25 cellular contexts compared by ENCODE assay signal in the genomic region with DNA sequence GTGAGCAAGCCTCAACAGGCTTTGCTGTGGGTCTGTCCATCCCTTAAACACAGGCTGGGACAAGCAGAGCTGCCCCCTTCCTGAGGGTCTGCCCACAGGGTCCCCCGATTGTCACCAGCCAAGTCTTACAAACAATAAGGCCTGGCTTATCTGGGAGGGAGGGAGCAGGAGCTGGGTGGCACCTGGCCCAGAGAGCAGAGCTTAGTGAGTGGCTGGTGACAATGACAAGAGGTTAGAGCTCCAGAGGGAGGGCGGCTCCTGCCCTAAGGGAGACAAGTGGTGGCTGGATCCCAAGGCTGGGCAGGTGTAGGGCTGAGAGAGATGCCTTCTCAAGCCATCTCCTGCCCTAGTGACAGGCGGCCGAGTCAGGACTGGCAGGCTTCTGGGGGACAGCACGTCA.
DNase-seq lines count a peak whose midpoint lies in the region; ATAC-seq and TF ChIP-seq lines count a peak whose summit lies in the region.
"Had no signal": no experiment of that assay in that cellular context is flagged by ENCODE, and none has a peak within 500 bp of the region (broad histone marks: within the 10 kb centered on the region; RNA-seq: fewer than 3 reads in every experiment).

No MANE protein-coding gene starts in this region.

- intact Hi-C loops in left ventricle myocardium superior (cut with micrococcal nuclease) (no loop called here), CD14-positive monocyte (cut with micrococcal nuclease) (no loop called here)

- H3K36me3 Mint-ChIP-seq in CD14-positive monocyte, result no peaks in the 10 kb centered on the region
- H3K36me3 Mint-ChIP-seq: CD4-positive, CD25-positive, alpha-beta regulatory T cell had no signal

- H3K27ac Mint-ChIP-seq in CD14-positive monocyte, result no peak overlapping the region
- H3K27ac Mint-ChIP-seq: activated CD4-positive, alpha-beta T cell treated with anti-CD3 and anti-CD28 coated beads for 36 hours; activated CD8-positive, alpha-beta T cell treated with anti-CD3 and anti-CD28 coated beads, Interleukin-2, amount 10 ng/mL, durations not matched to agents 7 days and 5 days; activated T-helper 17 cell treated with anti-CD3 and anti-CD28 coated beads, Interleukin-2, amount 50 U/mL, for 72 hours; stimulated activated naive CD8-positive, alpha-beta T cell treated with anti-CD3 and anti-CD28 coated beads, Interleukin-15, amount 100 ng/mL, for 72 hours had no signal

- H3K4me1 Mint-ChIP-seq in CD14-positive monocyte, result peaks cover 27% of the 10 kb centered on the region
- H3K4me1 Mint-ChIP-seq: activated CD4-positive, alpha-beta T cell treated with anti-CD3 and anti-CD28 coated beads for 36 hours; activated T-helper 17 cell treated with anti-CD3 and anti-CD28 coated beads, Interleukin-2, amount 50 U/mL, for 72 hours; CD4-positive, CD25-positive, alpha-beta regulatory T cell had no signal

- TF ChIP-seq CTCF in CD14-positive monocyte (IDR thresholded peaks at IDR 0.05), result no peak

- peak; percentile 85 for ATAC-seq in left ventricle myocardium superior
- ATAC-seq: activated CD4-positive, alpha-beta T cell treated with anti-CD3 and anti-CD28 coated beads for 36 hours; activated CD8-positive, alpha-beta T cell treated with anti-CD3 and anti-CD28 coated beads, Interleukin-2, amount 10 ng/mL, durations not matched to agents 7 days and 5 days; activated T-helper 17 cell treated with anti-CD3 and anti-CD28 coated beads, Interleukin-2, amount 50 U/mL, for 72 hours; foreskin keratinocyte; stimulated activated naive CD8-positive, alpha-beta T cell treated with anti-CD3 and anti-CD28 coated beads, Interleukin-15, amount 100 ng/mL, for 72 hours had no signal

- H3K27me3 Mint-ChIP-seq in CD14-positive monocyte (ENCODE audit: low read depth in 3 of 3), result peaks cover 20 to 41% (median 23%) of the 10 kb centered on the region in 3 donors

- H3K9me3 Mint-ChIP-seq in CD14-positive monocyte, result no peaks in the 10 kb centered on the region
- H3K9me3 Mint-ChIP-seq: activated T-helper 17 cell treated with anti-CD3 and anti-CD28 coated beads, Interleukin-2, amount 50 U/mL, for 72 hours; CD4-positive, CD25-positive, alpha-beta regulatory T cell; stimulated activated naive CD8-positive, alpha-beta T cell treated with anti-CD3 and anti-CD28 coated beads, Interleukin-15, amount 100 ng/mL, for 72 hours had no signal

- DNase-seq in NCI-H1092 treated with DMSO at 0.1 percent for 48 hours (lab: John Stamatoyannopoulos, UW) (peak; percentile 56), NCI-H1092 (lab: John Stamatoyannopoulos, UW) (no peak), D341Med (ENCODE audit: low spot score) (peak; percentile 60), NCI-H69 (lab: John Stamatoyannopoulos, UW) (peak; percentile 13), left ventricle myocardium superior (peak; percentile 75), GM19238 (ENCODE audit: insufficient read length, low spot score) (no peak), HCEC 1CT (no peak), CD14-positive monocyte (ENCODE audit: low spot score) (no peak)
- DNase-seq: activated CD4-positive, alpha-beta T cell treated with anti-CD3 and anti-CD28 coated beads for 36 hours; activated CD8-positive, alpha-beta T cell treated with anti-CD3 and anti-CD28 coated beads, Interleukin-2, amount 10 ng/mL, durations not matched to agents 7 days and 5 days; activated naive CD4-positive, alpha-beta T cell treated with anti-CD3 and anti-CD28 coated beads, Interleukin-2, amount 50 U/mL, for 16 hours; brain microvascular endothelial cell; CD4-positive, CD25-positive, alpha-beta regulatory T cell; esophagus squamous epithelium; foreskin keratinocyte; KBM-7; kidney glomerular epithelial cell; mammary epithelial cell; NCI-H2171 treated with DMSO at 0.1 percent for 48 hours; NCI-H526 treated with DMSO at 0.1 percent for 48 hours; pancreas; stimulated activated CD4-positive, alpha-beta T cell treated with anti-CD3 and anti-CD28 coated beads, Interleukin-2, amount 100 ng/mL, for 48 hours; stimulated activated naive CD8-positive, alpha-beta T cell treated with anti-CD3 and anti-CD28 coated beads, Interleukin-15, amount 100 ng/mL, for 72 hours; T-helper 9 cell had no signal

- H3K4me3 Mint-ChIP-seq in CD14-positive monocyte, result no peak overlapping the region
- H3K4me3 Mint-ChIP-seq: activated CD4-positive, alpha-beta T cell treated with anti-CD3 and anti-CD28 coated beads for 36 hours; activated CD8-positive, alpha-beta T cell treated with anti-CD3 and anti-CD28 coated beads, Interleukin-2, amount 10 ng/mL, durations not matched to agents 7 days and 5 days; activated T-helper 17 cell treated with anti-CD3 and anti-CD28 coated beads, Interleukin-2, amount 50 U/mL, for 72 hours; CD4-positive, CD25-positive, alpha-beta regulatory T cell; stimulated activated naive CD8-positive, alpha-beta T cell treated with anti-CD3 and anti-CD28 coated beads, Interleukin-15, amount 100 ng/mL, for 72 hours had no signal

Comparison
In these comparisons a context has a peak if more than half of its experiments do, and no peak if none do; other contexts are left out.
1. DNase-seq: peak in NCI-H1092 treated with DMSO at 0.1 percent for 48 hours (single experiment), D341Med (single experiment), NCI-H69 (single experiment) and left ventricle myocardium superior (single experiment); none in NCI-H1092 (single experiment), GM19238 (single experiment), HCEC 1CT (single experiment) and CD14-positive monocyte (single experiment).